In the genomic region with DNA sequence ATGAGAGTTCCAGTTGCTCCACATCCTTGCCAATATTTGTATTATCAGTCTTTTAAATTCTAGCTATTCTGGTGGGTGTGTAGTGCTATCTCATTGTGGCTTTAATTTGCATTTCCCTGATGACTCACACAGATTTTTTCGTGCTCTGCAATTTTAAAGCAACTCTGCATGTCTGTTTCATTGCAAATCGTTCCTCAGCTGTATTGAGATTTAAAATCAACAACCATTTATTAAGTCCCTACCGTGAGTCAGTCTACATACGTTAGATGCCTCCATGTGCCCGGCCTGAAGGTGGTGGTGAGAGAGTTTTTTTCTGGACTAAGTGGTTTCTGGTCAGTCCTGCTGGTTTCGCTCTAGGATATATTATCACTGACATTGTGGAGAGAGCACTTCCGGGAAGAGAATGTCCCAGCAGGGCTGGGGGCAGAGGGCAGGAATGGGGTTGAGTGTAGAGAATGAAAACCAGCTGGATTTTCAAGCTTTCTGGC, we compare ENCODE assay signal across 10 cellular contexts. TPM values are rescaled to one million over a fixed set of nuclear protein-coding genes. Genes with fewer than 3 reads are reported as not detected.
DNase-seq lines count a peak whose midpoint lies in the region; ATAC-seq and TF ChIP-seq lines count a peak whose summit lies in the region.
"Had no signal": no experiment of that assay in that cellular context is flagged by ENCODE, and none has a peak within 500 bp of the region (broad histone marks: within the 10 kb centered on the region; RNA-seq: fewer than 3 reads in every experiment).

No MANE protein-coding gene starts in this region.

- BruUV-seq in mammary epithelial cell (replicated peaks; lab: Mats Ljungman, UMichigan), result no TSS peak

- dilution Hi-C loops in mammary epithelial cell (cut with HindIII; ENCODE audit: low sequenced_read_pairs), result no loop called here

- H2AFZ ChIP-seq in ACC112 (ENCODE audit: low read length, unreplicated experiment) (peak overlapping the region; percentile 43), mammary epithelial cell (ENCODE audit: low read depth, low read length) (no peak overlapping the region)

- intact Hi-C loops in mammary epithelial cell (cut with micrococcal nuclease), result loop anchor here (10.0 kb wide), 1 partner anchor 918 kb away; no protein-coding TSS in a partner anchor

- H3K27ac ChIP-seq in ACC112 (ENCODE audit: low read depth, low read length) (peak overlapping the region; percentile 86), mammary epithelial cell (ENCODE audit: insufficient read depth, low read depth, low read length) (peak overlapping the region; percentile 94), substantia nigra (ENCODE audit: low read depth, low read length, poor library complexity, severe bottlenecking) (no peak overlapping the region)

- TF ChIP-seq CTCF in mammary epithelial cell (conservative IDR thresholded peaks at IDR 0.05 in 1 of 2, IDR thresholded peaks at IDR 0.05 in 1 of 2; ENCODE audit: extremely low read depth in 1 of 2, insufficient read depth in 1 of 2, low read depth in 1 of 2, low read length in 2 of 2), result no peak

- H3K4me2 ChIP-seq in mammary epithelial cell (ENCODE audit: insufficient read depth, low read depth, low read length), result no peak overlapping the region

- H3K4me1 ChIP-seq in ACC112 (ENCODE audit: control insufficient read depth, insufficient read depth, low read length, unreplicated experiment), result peaks cover 33% of the 10 kb centered on the region
- peaks cover 35% of the 10 kb centered on the region for H3K4me1 ChIP-seq in mammary epithelial cell (ENCODE audit: insufficient read depth, low read length)

- H3K9me3 ChIP-seq in mammary epithelial cell (replicated peaks; ENCODE audit: insufficient read depth, low read length), result no peaks in the 10 kb centered on the region

- ATAC-seq in GM21529 (IDR thresholded peaks at IDR 0.05; ENCODE audit: unreplicated experiment), result no peak

- H3K79me2 ChIP-seq in ACC112 (ENCODE audit: control insufficient read depth, insufficient read depth, low read length, unreplicated experiment) (no peaks in the 10 kb centered on the region), mammary epithelial cell (ENCODE audit: insufficient read depth, low read length) (no peaks in the 10 kb centered on the region)

- H3K36me3 ChIP-seq in ACC112 (ENCODE audit: insufficient read depth, low read length) (no peaks in the 10 kb centered on the region), mammary epithelial cell (ENCODE audit: insufficient read depth, low read length) (no peaks in the 10 kb centered on the region)

- no peaks in the 10 kb centered on the region for H4K20me1 ChIP-seq in mammary epithelial cell (ENCODE audit: insufficient read depth, low read length)

- 64% methylated on average over 7 of the region's 7 CpGs for WGBS in mammary epithelial cell (ENCODE audit: low coverage, missing lambda C conversion rate)

- peak overlapping the region; percentile 56 for H3K4me3 ChIP-seq in ACC112 (ENCODE audit: low read depth, low read length)
- H3K4me3 ChIP-seq in mammary epithelial cell (replicated peaks in 1 of 3; ENCODE audit: insufficient read depth in 1 of 3, low read depth in 2 of 3, low read length in 3 of 3), result no peak overlapping the region

- H3K9ac ChIP-seq in mammary epithelial cell (ENCODE audit: insufficient read depth, low read length), result no peak overlapping the region

- no peaks in the 10 kb centered on the region for H3K27me3 ChIP-seq in ACC112 (ENCODE audit: insufficient read depth, low read length)
- H3K27me3 ChIP-seq in mammary epithelial cell (ENCODE audit: insufficient read depth, low read length), result no peaks in the 10 kb centered on the region

- in situ Hi-C loops in mammary epithelial cell (cut with MboI; ENCODE audit: low sequenced_read_pairs in 2 of 2), result no loop called here

- CTCF ChIA-PET in mammary epithelial cell (lab: Charles Lee; ENCODE audit: low non-redundant PET), result no interaction called here

- DNase-seq in H4 (ENCODE audit: low spot score) (peak; percentile 66), mammary epithelial cell (peak; percentile 70), kidney tubule cell (ENCODE audit: low spot score) (peak; percentile 39), NCI-H748 treated with DMSO at 0.1 percent for 48 hours (lab: John Stamatoyannopoulos, UW) (no peak), substantia nigra (lab: John Stamatoyannopoulos, UW) (no peak), SKM-1 (lab: John Stamatoyannopoulos, UW; ENCODE audit: unreplicated experiment) (no peak)
- DNase-seq: DMS153, NCI-H2171 had no signal

RNA-seq across cellular contexts. Expression of a gene that starts 8.4 kb away (rescaled TPM):
- total RNA-seq in H4 (2014; rRNA removed; shearing (Covaris generic)), result 38.1 and 70.9 TPM in 2 replicates
- 10 to 100 TPM; 40.5 to 72.5 TPM for total RNA-seq in mammary epithelial cell
- 40.1 TPM for polyA plus RNA-seq in mammary epithelial cell
- 56.3 TPM for polyA minus RNA-seq in mammary epithelial cell

Comparison
In these comparisons a context has a peak if more than half of its experiments do, and no peak if none do; other contexts are left out.
1. DNase-seq: peak in H4 (single experiment), mammary epithelial cell (single experiment) and kidney tubule cell (single experiment); none in NCI-H748 treated with DMSO at 0.1 percent for 48 hours (single experiment), substantia nigra (0 of 49) and SKM-1 (single experiment).